Comparison of ENCODE assay signal across 8 cellular contexts in the genomic region with DNA sequence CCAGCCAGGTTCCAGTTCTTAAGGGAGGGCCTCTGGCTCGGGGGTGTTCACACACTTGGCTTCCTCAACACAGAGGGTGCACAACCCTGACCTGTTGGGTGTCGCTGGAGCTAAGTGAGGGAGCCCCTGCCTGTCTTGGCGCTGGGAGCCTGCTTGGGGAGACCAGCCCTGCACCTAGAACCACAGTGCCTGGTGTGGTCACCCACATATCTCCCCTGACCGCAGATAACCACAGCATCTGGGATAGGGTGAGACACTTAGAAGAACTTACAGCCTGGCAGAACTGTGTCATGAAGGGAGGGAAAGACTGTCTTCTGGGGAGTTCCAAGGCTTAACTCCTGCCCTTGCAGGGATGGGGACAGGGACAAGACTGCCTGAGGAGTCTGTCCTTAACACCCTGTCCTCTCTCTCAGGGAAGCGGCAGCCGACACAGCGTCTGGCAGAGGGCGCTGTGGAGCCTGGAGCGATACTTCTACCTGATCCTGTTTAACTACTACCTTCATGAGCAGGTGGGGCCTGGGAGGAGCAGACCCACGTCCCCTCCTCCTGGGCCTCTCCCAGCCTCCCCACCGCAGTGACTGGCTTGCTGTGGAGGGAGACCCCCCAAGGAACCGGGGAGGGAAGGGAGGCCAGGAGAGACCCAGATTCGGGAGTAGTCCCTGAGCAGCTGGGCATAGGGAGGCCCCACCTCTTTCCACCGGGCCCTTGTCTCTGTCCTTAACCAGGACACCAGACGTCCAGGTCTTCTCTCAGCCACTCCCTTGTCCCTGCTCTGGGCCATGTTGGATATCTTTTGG. TPM values are rescaled to one million over a fixed set of nuclear protein-coding genes. Genes with fewer than 3 reads are reported as not detected.
A peak's percentile ranks its signal among the peaks of the same experiment; 100 is the strongest.
DNase-seq lines count a peak whose midpoint lies in the region; ATAC-seq and TF ChIP-seq lines count a peak whose summit lies in the region.

No MANE protein-coding gene starts in this region.

- TF ChIP-seq CTCF in RWPE2 (IDR thresholded peaks at IDR 0.05; ENCODE audit: poor library complexity, severe bottlenecking) (peak; percentile 38), fibroblast of the aortic adventitia (IDR thresholded peaks at IDR 0.05; ENCODE audit: insufficient read depth, low read length) (peak; percentile 22), testis (IDR thresholded peaks at IDR 0.05) (peak in 1 of 3 experiments; percentile 8)

- peak; percentile 35; the same call in 2 of the 3 replicates for ATAC-seq in RWPE2 (ENCODE audit: low read depth)
- no peak for ATAC-seq in GM21367 (IDR thresholded peaks at IDR 0.05; ENCODE audit: unreplicated experiment)

- no peaks in the 10 kb centered on the region for H3K4me1 ChIP-seq in RWPE2 (ENCODE audit: insufficient read depth, poor library complexity, severe bottlenecking)
- no peaks in the 10 kb centered on the region for H3K4me1 ChIP-seq in testis

- H3K36me3 ChIP-seq in RWPE2 (ENCODE audit: low read depth): no peaks in the 10 kb centered on the region
- no peaks in the 10 kb centered on the region for H3K36me3 ChIP-seq in testis (ENCODE audit: low read depth, missing control alignments)

- DNase-seq in activated naive CD4-positive, alpha-beta T cell treated with Interleukin-2 at 50 U/mL for 16 hours: peak; percentile 14
- no peak for DNase-seq in activated naive CD4-positive, alpha-beta T cell (lab: John Stamatoyannopoulos, UW)
- no peak for DNase-seq in RWPE2 (ENCODE audit: low spot score)
- no peak for DNase-seq in fibroblast of the aortic adventitia (ENCODE audit: low read depth)
- peak; percentile 38 for DNase-seq in testis
- DNase-seq in mucosa of gallbladder (ENCODE audit: low spot score): no peak
- DNase-seq in OCI-M2 (lab: John Stamatoyannopoulos, UW; ENCODE audit: unreplicated experiment): no peak

- H3K4me3 ChIP-seq in RWPE2 (ENCODE audit: severe bottlenecking) (no peak overlapping the region), fibroblast of the aortic adventitia (ENCODE audit: low read depth, low read length) (no peak overlapping the region), testis (no peak overlapping the region)

- H3K27ac ChIP-seq in RWPE2 (ENCODE audit: poor library complexity, severe bottlenecking) (no peak overlapping the region), testis (no peak overlapping the region)

- WGBS in testis, 2 donors: 83% methylated on average over 15 of the region's 15 CpGs; no CpG with 5 or more reads in 1 of the 2 donors

- H3K27me3 ChIP-seq in RWPE2 (ENCODE audit: insufficient read depth, poor library complexity, severe bottlenecking): no peaks in the 10 kb centered on the region
- no peaks in the 10 kb centered on the region for H3K27me3 ChIP-seq in testis

- no peak for TF ChIP-seq POLR2A in testis (IDR thresholded peaks at IDR 0.05)

- no peaks in the 10 kb centered on the region for H3K9me3 ChIP-seq in RWPE2 (ENCODE audit: severe bottlenecking)
- no peaks in the 10 kb centered on the region for H3K9me3 ChIP-seq in testis

- intact Hi-C loops in testis (cut with DNase I; ENCODE audit: low total_unique reads): no loop called here

RNA-seq across cellular contexts. Expression of gene PALD1, which starts 59.0 kb away (rescaled TPM):
- total RNA-seq in fibroblast of the aortic adventitia (ENCODE audit: low replicate concordance) (0.16 and 0.18 TPM in 2 replicates), testis (10 to 100 TPM in 1 of 2 donors, 1 to 10 TPM in 1; 8.3 to 13.3 TPM), mucosa of gallbladder (15.5 TPM)
- 6.3 TPM for polyA plus RNA-seq in testis (ENCODE audit: insufficient read depth, low read depth, low replicate concordance)

Comparison
In these comparisons a context has a peak if more than half of its experiments do, and no peak if none do; other contexts are left out.
1. DNase-seq: peak in activated naive CD4-positive, alpha-beta T cell treated with Interleukin-2 at 50 U/mL for 16 hours (single experiment) and testis (single experiment); none in activated naive CD4-positive, alpha-beta T cell (0 of 4), RWPE2 (single experiment), fibroblast of the aortic adventitia (single experiment), mucosa of gallbladder (single experiment) and OCI-M2 (single experiment).